In the genomic region with DNA sequence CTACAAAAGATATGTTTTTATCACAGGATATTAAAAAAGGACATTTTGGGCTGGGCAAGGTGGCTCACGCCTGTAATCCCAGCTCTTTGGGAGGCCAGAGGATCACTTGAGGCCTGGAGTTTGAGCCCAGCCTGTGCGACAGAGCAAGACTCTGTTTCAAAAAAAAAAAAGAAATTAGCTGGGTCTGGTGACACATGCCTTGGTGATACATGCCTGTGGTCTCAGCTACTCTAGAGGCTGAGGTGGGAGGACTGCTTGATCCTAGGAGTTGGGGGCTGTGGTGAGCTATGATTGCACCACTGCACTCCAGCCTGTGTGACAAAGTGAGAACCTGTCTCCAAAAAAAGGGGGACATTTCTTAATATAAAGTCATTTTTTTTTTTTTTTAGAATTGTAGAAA, we compare ENCODE assay signal across 1 cellular context. TPM values are rescaled to one million over a fixed set of nuclear protein-coding genes. Genes with fewer than 3 reads are reported as not detected.
"Had no signal": no experiment of that assay in that cellular context is flagged by ENCODE, and none has a peak within 500 bp of the region (broad histone marks: within the 10 kb centered on the region; RNA-seq: fewer than 3 reads in every experiment).

No MANE protein-coding gene starts in this region.

RNA-seq across cellular contexts. Expression of gene RSPH10B2, which starts 46.4 kb away (rescaled TPM):
- total RNA-seq: IMR-90 had no signal
- polyA plus RNA-seq: IMR-90 had no signal
